ENCODE assay signal across 1 cellular context in the genomic region with DNA sequence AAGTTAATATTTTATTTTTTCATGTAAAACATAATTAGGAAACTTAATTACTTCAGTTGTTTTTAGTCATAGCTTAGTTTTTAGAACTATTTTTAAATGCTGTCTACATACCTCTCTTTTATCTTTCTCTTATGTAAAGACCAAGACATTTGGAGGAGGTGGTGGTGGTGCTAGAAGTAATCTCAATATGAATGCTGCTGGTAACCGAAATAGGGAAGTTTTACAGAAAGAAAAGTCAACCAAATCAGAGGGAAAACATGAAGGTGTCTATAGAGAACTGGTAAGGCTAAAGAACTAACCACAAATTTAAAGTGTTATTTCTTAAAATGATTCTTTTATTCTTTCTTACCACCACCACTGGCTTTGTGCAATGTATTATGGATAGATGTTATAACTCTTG.
A peak's percentile ranks its signal among the peaks of the same experiment; 100 is the strongest.
TF ChIP-seq lines count a peak whose summit lies in the region.

No MANE protein-coding gene starts in this region.

TF ChIP-seq in GM12878, 131 proteins besides CTCF, POLR2A, EP300 and RAD21 (continued from another document):
- TF ChIP-seq ZNF687 (IDR thresholded peaks at IDR 0.05) (no peak), SREBF2 (IDR thresholded peaks at IDR 0.05; ENCODE audit: low read length) (no peak), BHLHE40 (IDR thresholded peaks at IDR 0.05; ENCODE audit: borderline replicate concordance in 1 of 2, low read depth in 2 of 2, low read length in 1 of 2) (no peak), WRNIP1 (IDR thresholded peaks at IDR 0.05; ENCODE audit: borderline replicate concordance, low read depth, low read length) (no peak), STAT1 (conservative IDR thresholded peaks at IDR 0.05) (no peak), NFXL1 (IDR thresholded peaks at IDR 0.05; ENCODE audit: borderline replicate concordance) (no peak), CBFB (IDR thresholded peaks at IDR 0.05; ENCODE audit: low read depth) (no peak), SP1 (IDR thresholded peaks at IDR 0.05; ENCODE audit: low read depth, low read length) (no peak), LARP7 (IDR thresholded peaks at IDR 0.05) (no peak), TCF7 (IDR thresholded peaks at IDR 0.05; ENCODE audit: borderline replicate concordance) (no peak), GATAD2B (conservative IDR thresholded peaks at IDR 0.05; ENCODE audit: low read depth) (no peak), IRF5 (IDR thresholded peaks at IDR 0.05; ENCODE audit: borderline replicate concordance) (no peak), HDAC2 (IDR thresholded peaks at IDR 0.05) (no peak), YBX1 (IDR thresholded peaks at IDR 0.05) (no peak), MYB (IDR thresholded peaks at IDR 0.05; ENCODE audit: borderline replicate concordance, low read depth, low read length) (no peak), MTA3 (IDR thresholded peaks at IDR 0.05; ENCODE audit: borderline replicate concordance, low read length) (no peak), ZNF24 (IDR thresholded peaks at IDR 0.05) (peak; percentile 12; the same call in 1 of the 2 replicates), EZH2 (IDR thresholded peaks at IDR 0.05; ENCODE audit: borderline replicate concordance, control insufficient read depth, low read depth, low read length) (no peak), TCF12 (IDR thresholded peaks at IDR 0.05; ENCODE audit: low read depth, low read length) (no peak), IKZF1 (conservative IDR thresholded peaks at IDR 0.05) (0 out of 2 replicates have a peak, but pooled peaks have one; percentile 19), YY1 (IDR thresholded peaks at IDR 0.05; ENCODE audit: low read depth, low read length) (no peak), KDM1A (IDR thresholded peaks at IDR 0.05; ENCODE audit: borderline replicate concordance) (no peak), RUNX3 (IDR thresholded peaks at IDR 0.05; ENCODE audit: low read length) (peak; percentile 63), TBL1XR1 (IDR thresholded peaks at IDR 0.05; ENCODE audit: low read depth, low read length) (no peak), RBBP5 (conservative IDR thresholded peaks at IDR 0.05) (no peak), KLF5 (IDR thresholded peaks at IDR 0.05; ENCODE audit: partially characterized antibody) (no peak), SMAD1 (IDR thresholded peaks at IDR 0.05; ENCODE audit: low read depth, partially characterized antibody) (no peak), CEBPB (IDR thresholded peaks at IDR 0.05; ENCODE audit: borderline replicate concordance in 1 of 2, low read depth in 2 of 2, low read length in 2 of 2) (no peak), ZNF622 (IDR thresholded peaks at IDR 0.05) (no peak), CUX1 (IDR thresholded peaks at IDR 0.05; ENCODE audit: insufficient replicate concordance, low read depth, low read length) (no peak), TARDBP (IDR thresholded peaks at IDR 0.05; ENCODE audit: borderline replicate concordance) (no peak), TCF3 (IDR thresholded peaks at IDR 0.05; ENCODE audit: borderline replicate concordance, insufficient read depth, low read depth, low read length) (no peak), KAT2A (conservative IDR thresholded peaks at IDR 0.05; ENCODE audit: control insufficient read depth, low read depth, low read length) (no peak), ZBED1 (IDR thresholded peaks at IDR 0.05; ENCODE audit: borderline replicate concordance) (no peak)
- TF ChIP-seq, protein P1, sequence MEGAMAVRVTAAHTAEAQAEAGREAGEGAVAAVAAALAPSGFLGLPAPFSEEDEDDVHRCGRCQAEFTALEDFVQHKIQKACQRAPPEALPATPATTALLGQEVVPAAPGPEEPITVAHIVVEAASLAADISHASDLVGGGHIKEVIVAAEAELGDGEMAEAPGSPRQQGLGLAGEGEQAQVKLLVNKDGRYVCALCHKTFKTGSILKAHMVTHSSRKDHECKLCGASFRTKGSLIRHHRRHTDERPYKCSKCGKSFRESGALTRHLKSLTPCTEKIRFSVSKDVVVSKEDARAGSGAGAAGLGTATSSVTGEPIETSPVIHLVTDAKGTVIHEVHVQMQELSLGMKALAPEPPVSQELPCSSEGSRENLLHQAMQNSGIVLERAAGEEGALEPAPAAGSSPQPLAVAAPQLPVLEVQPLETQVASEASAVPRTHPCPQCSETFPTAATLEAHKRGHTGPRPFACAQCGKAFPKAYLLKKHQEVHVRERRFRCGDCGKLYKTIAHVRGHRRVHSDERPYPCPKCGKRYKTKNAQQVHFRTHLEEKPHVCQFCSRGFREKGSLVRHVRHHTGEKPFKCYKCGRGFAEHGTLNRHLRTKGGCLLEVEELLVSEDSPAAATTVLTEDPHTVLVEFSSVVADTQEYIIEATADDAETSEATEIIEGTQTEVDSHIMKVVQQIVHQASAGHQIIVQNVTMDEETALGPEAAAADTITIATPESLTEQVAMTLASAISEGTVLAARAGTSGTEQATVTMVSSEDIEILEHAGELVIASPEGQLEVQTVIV (IDR thresholded peaks at IDR 0.05; ENCODE audit: borderline replicate concordance, partially characterized antibody): no peak
- TF ChIP-seq, protein P2, sequence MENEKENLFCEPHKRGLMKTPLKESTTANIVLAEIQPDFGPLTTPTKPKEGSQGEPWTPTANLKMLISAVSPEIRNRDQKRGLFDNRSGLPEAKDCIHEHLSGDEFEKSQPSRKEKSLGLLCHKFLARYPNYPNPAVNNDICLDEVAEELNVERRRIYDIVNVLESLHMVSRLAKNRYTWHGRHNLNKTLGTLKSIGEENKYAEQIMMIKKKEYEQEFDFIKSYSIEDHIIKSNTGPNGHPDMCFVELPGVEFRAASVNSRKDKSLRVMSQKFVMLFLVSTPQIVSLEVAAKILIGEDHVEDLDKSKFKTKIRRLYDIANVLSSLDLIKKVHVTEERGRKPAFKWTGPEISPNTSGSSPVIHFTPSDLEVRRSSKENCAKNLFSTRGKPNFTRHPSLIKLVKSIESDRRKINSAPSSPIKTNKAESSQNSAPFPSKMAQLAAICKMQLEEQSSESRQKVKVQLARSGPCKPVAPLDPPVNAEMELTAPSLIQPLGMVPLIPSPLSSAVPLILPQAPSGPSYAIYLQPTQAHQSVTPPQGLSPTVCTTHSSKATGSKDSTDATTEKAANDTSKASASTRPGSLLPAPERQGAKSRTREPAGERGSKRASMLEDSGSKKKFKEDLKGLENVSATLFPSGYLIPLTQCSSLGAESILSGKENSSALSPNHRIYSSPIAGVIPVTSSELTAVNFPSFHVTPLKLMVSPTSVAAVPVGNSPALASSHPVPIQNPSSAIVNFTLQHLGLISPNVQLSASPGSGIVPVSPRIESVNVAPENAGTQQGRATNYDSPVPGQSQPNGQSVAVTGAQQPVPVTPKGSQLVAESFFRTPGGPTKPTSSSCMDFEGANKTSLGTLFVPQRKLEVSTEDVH (IDR thresholded peaks at IDR 0.05; ENCODE audit: low read depth, partially characterized antibody): no peak
- TF ChIP-seq, protein P3, sequence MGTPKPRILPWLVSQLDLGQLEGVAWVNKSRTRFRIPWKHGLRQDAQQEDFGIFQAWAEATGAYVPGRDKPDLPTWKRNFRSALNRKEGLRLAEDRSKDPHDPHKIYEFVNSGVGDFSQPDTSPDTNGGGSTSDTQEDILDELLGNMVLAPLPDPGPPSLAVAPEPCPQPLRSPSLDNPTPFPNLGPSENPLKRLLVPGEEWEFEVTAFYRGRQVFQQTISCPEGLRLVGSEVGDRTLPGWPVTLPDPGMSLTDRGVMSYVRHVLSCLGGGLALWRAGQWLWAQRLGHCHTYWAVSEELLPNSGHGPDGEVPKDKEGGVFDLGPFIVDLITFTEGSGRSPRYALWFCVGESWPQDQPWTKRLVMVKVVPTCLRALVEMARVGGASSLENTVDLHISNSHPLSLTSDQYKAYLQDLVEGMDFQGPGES (IDR thresholded peaks at IDR 0.05): no peak
- TF ChIP-seq, protein P4, sequence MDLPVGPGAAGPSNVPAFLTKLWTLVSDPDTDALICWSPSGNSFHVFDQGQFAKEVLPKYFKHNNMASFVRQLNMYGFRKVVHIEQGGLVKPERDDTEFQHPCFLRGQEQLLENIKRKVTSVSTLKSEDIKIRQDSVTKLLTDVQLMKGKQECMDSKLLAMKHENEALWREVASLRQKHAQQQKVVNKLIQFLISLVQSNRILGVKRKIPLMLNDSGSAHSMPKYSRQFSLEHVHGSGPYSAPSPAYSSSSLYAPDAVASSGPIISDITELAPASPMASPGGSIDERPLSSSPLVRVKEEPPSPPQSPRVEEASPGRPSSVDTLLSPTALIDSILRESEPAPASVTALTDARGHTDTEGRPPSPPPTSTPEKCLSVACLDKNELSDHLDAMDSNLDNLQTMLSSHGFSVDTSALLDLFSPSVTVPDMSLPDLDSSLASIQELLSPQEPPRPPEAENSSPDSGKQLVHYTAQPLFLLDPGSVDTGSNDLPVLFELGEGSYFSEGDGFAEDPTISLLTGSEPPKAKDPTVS (IDR thresholded peaks at IDR 0.05; ENCODE audit: low read depth, low read length): no peak
TF ChIP-seq in GM12878: peak in this region for 17.
